Comparison of ENCODE assay signal across 9 cellular contexts in the genomic region with DNA sequence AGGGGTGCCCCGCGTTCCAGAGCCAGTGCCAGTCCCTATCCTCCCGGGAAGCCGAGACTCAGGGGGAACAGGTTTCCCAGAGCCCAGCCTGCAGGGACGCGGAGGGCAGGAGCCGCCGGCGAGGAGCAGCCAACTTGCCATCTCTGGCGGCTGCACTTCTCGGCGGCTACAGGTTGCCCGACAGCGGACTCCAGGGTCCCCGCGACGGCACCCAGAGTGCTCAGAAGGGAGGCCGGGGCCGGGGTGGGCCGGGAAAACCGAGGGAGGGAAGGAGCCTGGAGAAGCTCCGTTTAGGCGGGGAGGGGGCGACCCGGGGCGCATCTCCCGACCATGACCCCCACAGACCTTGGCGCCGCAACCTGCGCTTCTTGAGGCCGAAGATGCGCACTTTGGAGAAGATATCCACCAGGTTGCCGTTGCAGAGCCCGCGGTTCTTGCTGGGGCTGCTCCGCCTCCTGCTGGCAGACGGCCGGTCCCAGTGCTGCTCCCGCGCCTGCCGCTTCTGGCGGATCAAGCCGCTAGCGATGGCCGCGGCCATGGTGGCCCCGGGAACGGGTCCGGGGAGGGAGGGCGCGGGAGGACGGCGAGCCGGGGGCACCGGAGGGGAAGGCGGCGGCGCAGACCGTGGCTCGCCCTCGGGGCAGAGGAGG.
DNase-seq lines count a peak whose midpoint lies in the region; TF ChIP-seq lines count a peak whose summit lies in the region.
"Had no signal": no experiment of that assay in that cellular context is flagged by ENCODE, and none has a peak within 500 bp of the region (broad histone marks: within the 10 kb centered on the region; RNA-seq: fewer than 3 reads in every experiment).

No MANE protein-coding gene starts in this region.

- DNase-seq in G401 (ENCODE audit: low spot score) (peak; percentile 63), NCI-H526 treated with DMSO at 0.1 percent for 48 hours (lab: John Stamatoyannopoulos, UW) (peak; percentile 25), fibroblast of pulmonary artery (ENCODE audit: low read depth) (peak; percentile 2), posterior cingulate gyrus (peak; percentile 21 to 93 (median 60)), HCEC 1CT (no peak), NCI-H2196 (lab: John Stamatoyannopoulos, UW; ENCODE audit: unreplicated experiment) (no peak)
- no peak for DNase-seq in activated CD4-positive, alpha-beta memory T cell treated with anti-CD3 and anti-CD28 coated beads for 36 hours
- no peak for DNase-seq in activated T-cell treated with anti-CD3 and anti-CD28 coated beads, Interleukin-2, amount 50 U/mL, for 48 hours
- DNase-seq: activated CD4-positive, alpha-beta T cell treated with anti-CD3 and anti-CD28 coated beads, Interleukin-2, amount 10 ng/mL, durations not matched to agents 24 days and 14 days had no signal

- no peaks in the 10 kb centered on the region for H3K9me3 Mint-ChIP-seq in activated CD4-positive, alpha-beta memory T cell treated with anti-CD3 and anti-CD28 coated beads for 36 hours
- H3K9me3 Mint-ChIP-seq: activated CD4-positive, alpha-beta T cell treated with anti-CD3 and anti-CD28 coated beads, Interleukin-2, amount 10 ng/mL, durations not matched to agents 24 days and 14 days had no signal

- in situ Hi-C loops in G401 (cut with HindIII; ENCODE audit: low sequenced_read_pairs), result no loop called here

- H3K27ac Mint-ChIP-seq in activated CD4-positive, alpha-beta memory T cell treated with anti-CD3 and anti-CD28 coated beads for 36 hours, result no peak overlapping the region
- H3K27ac Mint-ChIP-seq: activated CD4-positive, alpha-beta T cell treated with anti-CD3 and anti-CD28 coated beads, Interleukin-2, amount 10 ng/mL, durations not matched to agents 24 days and 14 days had no signal

- no peak overlapping the region for H3K4me3 ChIP-seq in fibroblast of pulmonary artery (replicated peaks; ENCODE audit: low read depth, low read length)

- intact Hi-C loops in posterior cingulate gyrus (cut with DNase I), result loop anchor here (10.0 kb wide), 2 partner anchors 401 to 771 kb away; no protein-coding TSS in a partner anchor
- intact Hi-C loops in activated CD4-positive, alpha-beta memory T cell treated with anti-CD3 and anti-CD28 coated beads for 36 hours (cut with micrococcal nuclease), result loop anchor here (5.0 to 10.0 kb wide), 2 partner anchors 401 to 499 kb away; partner anchors contain the start of gene NALCN

- H3K36me3 Mint-ChIP-seq in activated CD4-positive, alpha-beta memory T cell treated with anti-CD3 and anti-CD28 coated beads for 36 hours, result no peaks in the 10 kb centered on the region

- POLR2A ChIA-PET in activated CD4-positive, alpha-beta memory T cell treated with anti-CD3 and anti-CD28 coated beads for 36 hours (lab: Charles Lee), result no interaction called here

- no peak overlapping the region for H3K4me3 Mint-ChIP-seq in activated CD4-positive, alpha-beta memory T cell treated with anti-CD3 and anti-CD28 coated beads for 36 hours
- H3K4me3 Mint-ChIP-seq: activated CD4-positive, alpha-beta T cell treated with anti-CD3 and anti-CD28 coated beads, Interleukin-2, amount 10 ng/mL, durations not matched to agents 24 days and 14 days had no signal

- H3K27me3 Mint-ChIP-seq in activated CD4-positive, alpha-beta memory T cell treated with anti-CD3 and anti-CD28 coated beads for 36 hours, result peaks cover 41% of the 10 kb centered on the region

- no peak for TF ChIP-seq CTCF in fibroblast of pulmonary artery (IDR thresholded peaks at IDR 0.05; ENCODE audit: low read length, missing control alignments)

- H3K4me1 Mint-ChIP-seq in activated CD4-positive, alpha-beta memory T cell treated with anti-CD3 and anti-CD28 coated beads for 36 hours (ENCODE audit: low read depth), result no peaks in the 10 kb centered on the region
- H3K4me1 Mint-ChIP-seq: activated CD4-positive, alpha-beta T cell treated with anti-CD3 and anti-CD28 coated beads, Interleukin-2, amount 10 ng/mL, durations not matched to agents 24 days and 14 days had no signal

- CTCF ChIA-PET in activated CD4-positive, alpha-beta memory T cell treated with anti-CD3 and anti-CD28 coated beads for 36 hours (lab: Charles Lee), result no interaction called here

Comparison
In these comparisons a context has a peak if more than half of its experiments do, and no peak if none do; other contexts are left out.
1. DNase-seq: peak in G401 (single experiment), NCI-H526 treated with DMSO at 0.1 percent for 48 hours (single experiment), fibroblast of pulmonary artery (single experiment) and posterior cingulate gyrus (10 of 10); none in HCEC 1CT (single experiment), activated CD4-positive, alpha-beta memory T cell treated with anti-CD3 and anti-CD28 coated beads for 36 hours (single experiment), NCI-H2196 (single experiment) and activated T-cell treated with anti-CD3 and anti-CD28 coated beads, Interleukin-2, amount 50 U/mL, for 48 hours (0 of 2).